ENCODE assay signal across 2 cellular contexts in the genomic region with DNA sequence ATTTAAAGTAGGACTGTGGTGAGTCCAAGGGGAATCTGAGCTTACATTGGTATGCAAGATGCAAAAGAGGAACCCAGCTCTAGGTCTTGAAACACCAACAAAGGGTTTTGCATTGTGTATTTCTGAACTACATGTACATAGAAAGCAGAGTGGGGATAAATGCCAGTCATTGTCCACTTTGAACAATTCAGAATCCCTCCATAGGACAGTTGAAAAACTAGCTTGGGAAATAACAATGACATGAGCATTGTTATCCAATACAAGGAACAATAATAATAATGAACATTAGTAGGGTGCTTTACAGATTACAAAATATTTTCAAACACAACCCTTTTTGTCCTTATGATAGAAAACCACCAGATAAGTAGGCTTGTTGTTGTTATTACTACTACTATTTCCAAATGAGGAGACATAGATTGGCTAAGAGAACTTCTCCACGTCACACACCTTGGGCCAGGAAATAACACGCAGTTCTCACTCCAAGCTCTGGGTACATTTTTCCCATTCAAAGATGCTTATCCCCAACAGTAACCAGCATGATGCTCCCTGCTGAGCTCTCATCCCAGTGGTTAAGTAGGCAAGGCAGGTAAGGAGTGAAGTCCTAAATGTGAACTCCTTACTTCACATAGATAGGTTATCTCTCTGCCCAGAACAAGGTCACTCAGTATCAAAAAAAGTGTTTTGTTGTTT.
TF ChIP-seq lines count a peak whose summit lies in the region.

No MANE protein-coding gene starts in this region.

TF ChIP-seq in HepG2, 621 proteins besides CTCF, POLR2A, EP300 and RAD21:
- TF ChIP-seq HNRNPK (IDR thresholded peaks at IDR 0.05; ENCODE audit: low read depth, low read length, poor library complexity, severe bottlenecking) (no peak), NFE2L2 (IDR thresholded peaks at IDR 0.05; ENCODE audit: low read length) (peak; percentile 27; the same call in 1 of the 2 replicates)

TF ChIP-seq in GM23338, 12 proteins besides CTCF, POLR2A, EP300 and RAD21:
- no peak for TF ChIP-seq POLR2AphosphoS5 (IDR thresholded peaks at IDR 0.05; ENCODE audit: low read depth)
- TF ChIP-seq ZNF114 (CRISPR knock-in tag; IDR thresholded peaks at IDR 0.05) = no peak
- no peak for TF ChIP-seq NANOG (IDR thresholded peaks at IDR 0.05; ENCODE audit: borderline replicate concordance)
- no peak for TF ChIP-seq CREB1 (CRISPR knock-in tag; IDR thresholded peaks at IDR 0.05; ENCODE audit: low read depth)
TF ChIP-seq in GM23338: peak in this region for 0.
